In genomic region chr1:160834945-160835565, GRCh38 we compare ENCODE assay signal across 9 cellular contexts. TPM values are rescaled to one million over a fixed set of nuclear protein-coding genes. Genes with fewer than 3 reads are reported as not detected.
A peak's percentile ranks its signal among the peaks of the same experiment; 100 is the strongest.
DNase-seq lines count a peak whose midpoint lies in the region; ATAC-seq and TF ChIP-seq lines count a peak whose summit lies in the region.
"Had no signal": no experiment of that assay in that cellular context is flagged by ENCODE, and none has a peak within 500 bp of the region (broad histone marks: within the 10 kb centered on the region; RNA-seq: fewer than 3 reads in every experiment).

No MANE protein-coding gene starts in this region.

- peak overlapping the region; percentile 88 for H3K27ac Mint-ChIP-seq in activated naive CD4-positive, alpha-beta T cell treated with anti-CD3 and anti-CD28 coated beads, Interleukin-2, amount 50 U/mL, for 24 hours

- DNase-seq in BE2C: peak; percentile 30
- DNase-seq in NCI-H82 (lab: John Stamatoyannopoulos, UW): peak; percentile 78
- no peak for DNase-seq in kidney epithelial cell (ENCODE audit: low read depth)
- no peak for DNase-seq in upper lobe of right lung
- DNase-seq in GM03348 (ENCODE audit: low spot score): no peak

- TF ChIP-seq CTCF in BE2C (IDR thresholded peaks at IDR 0.05; ENCODE audit: low read depth, low read length) (peak; percentile 66), GM12874 (IDR thresholded peaks at IDR 0.05; ENCODE audit: insufficient read depth, low read depth, low read length) (peak; percentile 39; the same call in 1 of the 2 replicates), kidney epithelial cell (IDR thresholded peaks at IDR 0.05; ENCODE audit: insufficient read depth, low read length, poor library complexity, severe bottlenecking) (peak; percentile 63), upper lobe of right lung (IDR thresholded peaks at IDR 0.05) (peak; percentile 68)

- H3K27me3 ChIP-seq in BE2C: no peaks in the 10 kb centered on the region; the same call in 1 of the 2 replicates
- no peaks in the 10 kb centered on the region for H3K27me3 ChIP-seq in kidney epithelial cell (ENCODE audit: control insufficient read depth, insufficient read depth, low read length)
- no peaks in the 10 kb centered on the region for H3K27me3 ChIP-seq in upper lobe of right lung

- peaks cover 82% of the 10 kb centered on the region for H3K4me1 Mint-ChIP-seq in activated naive CD4-positive, alpha-beta T cell treated with anti-CD3 and anti-CD28 coated beads, Interleukin-2, amount 50 U/mL, for 24 hours

- intact Hi-C loops in upper lobe of right lung (cut with DNase I): loop anchor here (10.0 kb wide), 1 partner anchor 120 kb away; the partner anchor contains the start of gene ITLN2

- H3K27ac ChIP-seq in upper lobe of right lung: no peak overlapping the region

- no peaks in the 10 kb centered on the region for H3K4me1 ChIP-seq in BE2C
- peaks cover 22% of the 10 kb centered on the region for H3K4me1 ChIP-seq in upper lobe of right lung

- no peak overlapping the region for H3K4me3 ChIP-seq in BE2C (ENCODE audit: low read depth, low read length)
- no peak overlapping the region for H3K4me3 ChIP-seq in kidney epithelial cell (ENCODE audit: low read depth, low read length)
- no peak overlapping the region for H3K4me3 ChIP-seq in upper lobe of right lung
- H3K4me3 ChIP-seq: skin epidermis had no signal

- ATAC-seq in upper lobe of right lung: peak; percentile 40
- no peak for ATAC-seq in HG03432 (IDR thresholded peaks at IDR 0.05; ENCODE audit: unreplicated experiment)

- H3K9me3 ChIP-seq in BE2C (no peaks in the 10 kb centered on the region), upper lobe of right lung (no peaks in the 10 kb centered on the region)

- no peaks in the 10 kb centered on the region for H3K9me3 Mint-ChIP-seq in activated naive CD4-positive, alpha-beta T cell treated with anti-CD3 and anti-CD28 coated beads, Interleukin-2, amount 50 U/mL, for 24 hours

- H3K4me3 Mint-ChIP-seq in activated naive CD4-positive, alpha-beta T cell treated with anti-CD3 and anti-CD28 coated beads, Interleukin-2, amount 50 U/mL, for 24 hours: no peak overlapping the region

- H3K36me3 ChIP-seq in BE2C (no peaks in the 10 kb centered on the region), kidney epithelial cell (ENCODE audit: control insufficient read depth, insufficient read depth, low read length) (no peaks in the 10 kb centered on the region), upper lobe of right lung (no peaks in the 10 kb centered on the region)

- H3K36me3 Mint-ChIP-seq in activated naive CD4-positive, alpha-beta T cell treated with anti-CD3 and anti-CD28 coated beads, Interleukin-2, amount 50 U/mL, for 24 hours: no peaks in the 10 kb centered on the region

- no peaks in the 10 kb centered on the region for H3K27me3 Mint-ChIP-seq in activated naive CD4-positive, alpha-beta T cell treated with anti-CD3 and anti-CD28 coated beads, Interleukin-2, amount 50 U/mL, for 24 hours

RNA-seq across cellular contexts. Expression of gene CD244, which starts 27.6 kb away (rescaled TPM):
- polyA plus RNA-seq in BE2C (2012; ENCODE audit: insufficient read depth, insufficient read length, low read depth): not detected
- total RNA-seq in kidney epithelial cell (not detected in 2 replicates), upper lobe of right lung (3.0 TPM)

RNA-seq across cellular contexts. Expression of gene LY9, which starts 39.1 kb away (rescaled TPM):
- 0.25 TPM for polyA plus RNA-seq in BE2C (2012; ENCODE audit: insufficient read depth, insufficient read length, low read depth)
- total RNA-seq in kidney epithelial cell (not detected in 2 replicates), upper lobe of right lung (3.3 TPM)

RNA-seq across cellular contexts. Expression of gene ITLN1, which starts 49.9 kb away (rescaled TPM):
- not detected for polyA plus RNA-seq in BE2C (2012; ENCODE audit: insufficient read depth, insufficient read length, low read depth)
- total RNA-seq in kidney epithelial cell: not detected in 2 replicates
- total RNA-seq in upper lobe of right lung: 295 TPM

Comparison
In these comparisons a context has a peak if more than half of its experiments do, and no peak if none do; other contexts are left out.
1. DNase-seq: peak in BE2C (single experiment) and NCI-H82 (single experiment); none in kidney epithelial cell (single experiment), upper lobe of right lung (single experiment) and GM03348 (single experiment).
2. RNA of gene ITLN1, which starts 49.9 kb away (total RNA-seq): 295 TPM in upper lobe of right lung (single experiment); not detected in kidney epithelial cell; every median in the first group is over 100 times any median in the second.
3. Peak in every context shown above with its lines, with median percentiles within 50 percentile points of each other: CTCF ChIP-seq.